Comparison of ENCODE assay signal across 36 cellular contexts in genomic region chr1:160177231-160177630, GRCh38. TPM values are rescaled to one million over a fixed set of nuclear protein-coding genes. Genes with fewer than 3 reads are reported as not detected.
DNase-seq lines count a peak whose midpoint lies in the region; ATAC-seq, FAIRE-seq and TF ChIP-seq lines count a peak whose summit lies in the region.
"Had no signal": no experiment of that assay in that cellular context is flagged by ENCODE, and none has a peak within 500 bp of the region (broad histone marks: within the 10 kb centered on the region; RNA-seq: fewer than 3 reads in every experiment).

No MANE protein-coding gene starts in this region.

- no peak overlapping the region for H3K18ac ChIP-seq in H1 (ENCODE audit: extremely low read depth, low read length)
- H3K18ac ChIP-seq in trophoblast cell (ENCODE audit: low read length), result no peak overlapping the region

- no peak for FAIRE-seq in H1 (lab: Jason Lieb, UNC)
- FAIRE-seq in HepG2 (lab: Jason Lieb, UNC), result no peak
- FAIRE-seq: GM19239 had no signal

- no peak for TF ChIP-seq RAD21 in H1 (IDR thresholded peaks at IDR 0.05 in 1 of 2, conservative IDR thresholded peaks at IDR 0.05 in 1 of 2; ENCODE audit: low read depth in 2 of 2, low read length in 2 of 2)
- TF ChIP-seq RAD21 in HepG2 (CRISPR knock-in tag; IDR thresholded peaks at IDR 0.05), result no peak

- H3K27ac ChIP-seq in HUES48 (ENCODE audit: low read depth, low read length) (peak overlapping the region; percentile 40), H1 (ENCODE audit: low read depth, low read length) (no peak overlapping the region), trophoblast cell (ENCODE audit: low read depth, low read length) (peak overlapping the region; percentile 73), HepG2 (ENCODE audit: extremely low read length, insufficient read depth, low read length) (no peak overlapping the region)
- H3K27ac ChIP-seq: prostate gland, upper lobe of left lung, VCaP had no signal

- H4K5ac ChIP-seq in H1 (ENCODE audit: insufficient read length, low read depth, low read length), result no peak overlapping the region

- no peak overlapping the region for H3K4me2 ChIP-seq in H1 (ENCODE audit: insufficient read depth in 1 of 2, low read depth in 2 of 2, low read length in 2 of 2)
- peak overlapping the region; percentile 37 for H3K4me2 ChIP-seq in trophoblast cell (ENCODE audit: low read length)
- H3K4me2 ChIP-seq in HepG2 (ENCODE audit: low read depth, low read length), result no peak overlapping the region

- H3K14ac ChIP-seq in H1 (ENCODE audit: insufficient read length), result no peak overlapping the region
- peak overlapping the region; percentile 9 for H3K14ac ChIP-seq in trophoblast cell (ENCODE audit: low read length)

- DNase-seq in GM12865 (ENCODE audit: low read depth) (peak; percentile 46), H1 (ENCODE audit: low read depth in 1 of 2, low spot score in 2 of 2) (no peak), trophoblast cell (peak; percentile 72 to 88), cerebellum (ENCODE audit: low spot score) (no peak), HepG2 (ENCODE audit: low spot score) (no peak), DMS 273 treated with DMSO at 0.1 percent for 48 hours (lab: John Stamatoyannopoulos, UW) (no peak), amniotic stem cell (lab: John Stamatoyannopoulos, UW) (no peak)
- DNase-seq: activated CD4-positive, alpha-beta T cell treated with anti-CD3 and anti-CD28 coated beads for 48 hours; activated gamma-delta T cell; activated naive CD8-positive, alpha-beta T cell treated with anti-CD3 and anti-CD28 coated beads, Interleukin-2, amount 10 ng/mL, durations not matched to agents 7 days and 5 days; activated T-cell treated with anti-CD3 and anti-CD28 coated beads, Interleukin-2, amount 50 U/mL, for 24 hours; DMS153; midbrain; naive thymus-derived CD4-positive, alpha-beta T cell; NCI-H1436; NCI-H2081; NCI-H2227 treated with DMSO at 0.1 percent for 48 hours; NCI-H526; nucleus accumbens; SIG-M5; stimulated activated CD4-positive, alpha-beta T cell treated with anti-CD3 and anti-CD28 coated beads, Interleukin-4, amount 100 ng/mL, for 1 hour; substantia nigra; upper lobe of left lung had no signal

- H4K91ac ChIP-seq in H1 (replicated peaks; ENCODE audit: insufficient read length, low read length) (no peak overlapping the region), trophoblast cell (ENCODE audit: low read depth, low read length) (peak overlapping the region; percentile 17)

- H3K36me3 ChIP-seq in HUES48 (ENCODE audit: control insufficient read depth, insufficient read depth, low read length) (no peaks in the 10 kb centered on the region), H1 (ENCODE audit: control insufficient read depth in 2 of 4, insufficient read depth in 4 of 4, low read length in 3 of 4) (no peaks in the 10 kb centered on the region), trophoblast cell (ENCODE audit: control insufficient read depth in 1 of 2, insufficient read depth in 2 of 2, low read length in 2 of 2) (peaks cover 0 to 2% of the 10 kb centered on the region in 2 experiments), HepG2 (replicated peaks in 1 of 2; ENCODE audit: control insufficient read depth in 1 of 2, insufficient read depth in 2 of 2, low read length in 2 of 2) (no peaks in the 10 kb centered on the region)
- H3K36me3 ChIP-seq: HAP-1, prostate gland, upper lobe of left lung had no signal

- H4K12ac ChIP-seq in trophoblast cell (ENCODE audit: low read depth, low read length), result no peak overlapping the region

- no peak overlapping the region for H2AK5ac ChIP-seq in H1 (ENCODE audit: low read depth, low read length)
- no peak overlapping the region for H2AK5ac ChIP-seq in trophoblast cell (ENCODE audit: low read length)

- H3K23ac ChIP-seq in H1 (ENCODE audit: insufficient read length) (no peak overlapping the region), trophoblast cell (ENCODE audit: low read length) (no peak overlapping the region)

- H3K4me3 ChIP-seq in GM12865 (ENCODE audit: low read depth, low read length) (peak overlapping the region; percentile 28; the same call in 1 of the 2 replicates), HUES48 (ENCODE audit: low read depth, low read length) (no peak overlapping the region), H1 (ENCODE audit: extremely low read depth in 1 of 4, insufficient read depth in 2 of 4, low read depth in 3 of 4, low read length in 4 of 4) (no peak overlapping the region), trophoblast cell (ENCODE audit: low read depth, low read length) (no peak overlapping the region), HepG2 (replicated peaks in 1 of 3; ENCODE audit: insufficient read depth in 1 of 3, low read depth in 2 of 3, low read length in 3 of 3) (no peak overlapping the region)
- H3K4me3 ChIP-seq: HAP-1, prostate gland, upper lobe of left lung had no signal

- H2BK120ac ChIP-seq in H1 (replicated peaks; ENCODE audit: low read depth, low read length), result no peak overlapping the region
- H2BK120ac ChIP-seq in trophoblast cell (ENCODE audit: insufficient read depth, low read length, poor library complexity), result peak overlapping the region; percentile 10

- H2BK12ac ChIP-seq in H1 (ENCODE audit: low read depth, low read length), result no peak overlapping the region
- no peak overlapping the region for H2BK12ac ChIP-seq in trophoblast cell (ENCODE audit: low read length)

- H4K8ac ChIP-seq in H1 (ENCODE audit: extremely low read depth, insufficient read depth, low read length) (no peak overlapping the region), trophoblast cell (ENCODE audit: low read depth, low read length) (peak overlapping the region; percentile 25)

- no peaks in the 10 kb centered on the region; the same call in 1 of the 2 replicates for H3K23me2 ChIP-seq in H1 (ENCODE audit: low read depth, low read length)

- TF ChIP-seq POLR2A in H1 (IDR thresholded peaks at IDR 0.05; ENCODE audit: control extremely low read depth in 1 of 2, low read depth in 2 of 2, low read length in 2 of 2), result no peak
- no peak for TF ChIP-seq POLR2A in HepG2 (IDR thresholded peaks at IDR 0.05; ENCODE audit: insufficient read depth in 1 of 2, low read depth in 2 of 2, low read length in 2 of 2)

- CTCF ChIA-PET in H1 (lab: Charles Lee; ENCODE audit: partially characterized antibody) (interaction anchor here (0.8 to 1.1 kb wide), 4 partner anchors 9 to 43 kb away, joined by 3 to 6 read pairs (median 4); no protein-coding TSS in a partner anchor), HepG2 (lab: Yijun Ruan, JAX; ENCODE audit: low intra/inter-chr PET ratio, low total read pairs) (no interaction called here)

- no peak overlapping the region for H3K56ac ChIP-seq in H1 (replicated peaks; ENCODE audit: insufficient read length, low read depth, low read length)

- WGBS in H1 (ENCODE audit: extremely low coverage in 1 of 2, insufficient coverage in 1 of 2, insufficient read length in 1 of 2, insufficient replicate concordance in 2 of 2, low coverage in 1 of 2, low lambda C conversion rate in 2 of 2, missing lambda C conversion rate in 1 of 2), 2 experiments, result 93% methylated on average over 2 of the region's 2 CpGs; no CpG with 5 or more reads in 1 of the 2 experiments
- WGBS in trophoblast cell (ENCODE audit: extremely low coverage, insufficient coverage, insufficient read length), result no CpG with 5 or more reads among the region's 2 CpGs
- 73% methylated on average over 2 of the region's 2 CpGs for WGBS in HepG2 (ENCODE audit: low lambda C conversion rate)

- peaks cover 13% of the 10 kb centered on the region for H3K4me1 ChIP-seq in HUES48 (ENCODE audit: control insufficient read depth, insufficient read depth, low read length)
- peaks cover 0 to 11% (median 3%) of the 10 kb centered on the region in 4 experiments; a peak in 6 of 7 replicates for H3K4me1 ChIP-seq in H1 (replicated peaks in 1 of 4; ENCODE audit: control insufficient read depth in 3 of 4, insufficient read depth in 4 of 4, low read length in 3 of 4)
- peaks cover 14 to 17% of the 10 kb centered on the region in 2 experiments for H3K4me1 ChIP-seq in trophoblast cell (ENCODE audit: control insufficient read depth in 1 of 2, insufficient read depth in 2 of 2, low read length in 2 of 2)
- H3K4me1 ChIP-seq in HepG2 (ENCODE audit: insufficient read depth, low read length), result peaks cover 15% of the 10 kb centered on the region; the same call in 1 of the 2 replicates
- H3K4me1 ChIP-seq: HAP-1, prostate gland, upper lobe of left lung had no signal

- no peaks in the 10 kb centered on the region for H4K20me1 ChIP-seq in H1 (replicated peaks in 1 of 2; ENCODE audit: control insufficient read depth in 1 of 2, insufficient read depth in 2 of 2, low read length in 2 of 2)
- H4K20me1 ChIP-seq in HepG2 (ENCODE audit: insufficient read depth, low read length), result no peaks in the 10 kb centered on the region

- BruUV-seq in HepG2 (replicated peaks; lab: Mats Ljungman, UMichigan), result no TSS peak

- no peak overlapping the region for H2BK20ac ChIP-seq in H1 (ENCODE audit: low read length)

- H3K4ac ChIP-seq in H1 (replicated peaks; ENCODE audit: insufficient read length, low read depth, low read length), result no peak overlapping the region
- no peak overlapping the region for H3K4ac ChIP-seq in trophoblast cell (ENCODE audit: low read depth, low read length)

- H3K79me2 ChIP-seq in H1 (ENCODE audit: control insufficient read depth in 1 of 2, insufficient read depth in 2 of 2, low read length in 2 of 2) (no peaks in the 10 kb centered on the region), trophoblast cell (ENCODE audit: control insufficient read depth, insufficient read depth, low read length, poor library complexity) (no peaks in the 10 kb centered on the region), HepG2 (ENCODE audit: insufficient read depth, low read length) (no peaks in the 10 kb centered on the region)

- no peak overlapping the region for H2BK15ac ChIP-seq in H1 (ENCODE audit: low read length)

- in situ Hi-C loops in HepG2 (cut with HindIII; ENCODE audit: extremely low pct_ligation_motif_present, low pct_unique_long_range_greater_than_20kb), result no loop called here

- peaks cover 11% of the 10 kb centered on the region; the same call in 1 of the 2 replicates for H3K27me3 ChIP-seq in HUES48 (ENCODE audit: control insufficient read depth, insufficient read depth, low read length)
- H3K27me3 ChIP-seq in H1 (replicated peaks in 1 of 4; ENCODE audit: control insufficient read depth in 3 of 4, extremely low read depth in 1 of 4, insufficient read depth in 3 of 4, low read length in 3 of 4), result peaks cover 0 to 2% (median 0%) of the 10 kb centered on the region in 4 experiments; a peak in 1 of 7 replicates
- H3K27me3 ChIP-seq in trophoblast cell (ENCODE audit: insufficient read depth, low read length), result no peaks in the 10 kb centered on the region
- H3K27me3 ChIP-seq in HepG2 (ENCODE audit: control insufficient read depth in 1 of 2, insufficient read depth in 2 of 2, low read length in 2 of 2), result peaks cover 4 to 31% of the 10 kb centered on the region in 2 experiments; a peak in 4 of 5 replicates
- H3K27me3 ChIP-seq: upper lobe of left lung had no signal

- peak overlapping the region; percentile 70 for H2AFZ ChIP-seq in H1 (ENCODE audit: low read length)
- peak overlapping the region; percentile 9 for H2AFZ ChIP-seq in trophoblast cell (ENCODE audit: insufficient read depth, low read length, poor library complexity)
- H2AFZ ChIP-seq in HepG2 (ENCODE audit: low read length), result no peak overlapping the region

- TF ChIP-seq EP300 in H1 (IDR thresholded peaks at IDR 0.05; ENCODE audit: borderline replicate concordance in 1 of 2, low read depth in 2 of 2, low read length in 2 of 2) (no peak), HepG2 (IDR thresholded peaks at IDR 0.05; ENCODE audit: low read depth in 2 of 2, low read length in 2 of 2) (no peak), HepG2 (CRISPR knock-in tag; IDR thresholded peaks at IDR 0.05; ENCODE audit: borderline replicate concordance) (no peak)

- TF ChIP-seq CTCF in GM12865 (IDR thresholded peaks at IDR 0.05; ENCODE audit: insufficient read depth, low read depth, low read length, missing control alignments), result no peak
- TF ChIP-seq CTCF in H1 (IDR thresholded peaks at IDR 0.05; ENCODE audit: control extremely low read depth in 1 of 3, insufficient read depth in 1 of 3, low read depth in 1 of 3, low read length in 3 of 3), result no peak
- TF ChIP-seq CTCF in HepG2 (CRISPR knock-in tag; IDR thresholded peaks at IDR 0.05), result no peak

- H3K9me3 ChIP-seq in HUES48 (ENCODE audit: control insufficient read depth, insufficient read depth, low read length) (no peaks in the 10 kb centered on the region), H1 (ENCODE audit: insufficient read depth in 2 of 2, low read depth in 1 of 2, low read length in 1 of 2) (no peaks in the 10 kb centered on the region), trophoblast cell (ENCODE audit: insufficient read depth, low read depth, low read length) (no peaks in the 10 kb centered on the region), HepG2 (ENCODE audit: low read length) (no peaks in the 10 kb centered on the region)
- H3K9me3 ChIP-seq: HAP-1, prostate gland, upper lobe of left lung had no signal

- no peak overlapping the region for H3K9ac ChIP-seq in HUES48 (ENCODE audit: low read depth, low read length)
- H3K9ac ChIP-seq in H1 (replicated peaks in 1 of 4; ENCODE audit: extremely low read depth in 1 of 4, low read depth in 3 of 4, low read length in 3 of 4), result no peak overlapping the region
- no peak overlapping the region for H3K9ac ChIP-seq in trophoblast cell (ENCODE audit: low read length)
- H3K9ac ChIP-seq in HepG2 (ENCODE audit: insufficient read depth, low read depth, low read length), result no peak overlapping the region

- POLR2A ChIA-PET in H1 (lab: Charles Lee; ENCODE audit: partially characterized antibody), result interaction anchor here (0.9 to 1.6 kb wide), 3 partner anchors 15 to 29 kb away, joined by 3 read pairs; no protein-coding TSS in a partner anchor
- POLR2A ChIA-PET in HepG2 (lab: Yijun Ruan, JAX), result no interaction called here

- H2BK5ac ChIP-seq in H1 (ENCODE audit: low read depth, low read length) (peak overlapping the region; percentile 21; the same call in 1 of the 2 replicates), trophoblast cell (ENCODE audit: low read depth, low read length, poor library complexity) (peak overlapping the region; percentile 28)

- intact Hi-C loops in HepG2 (cut with micrococcal nuclease; ENCODE audit: unreplicated experiment), result no loop called here

- no peak for ATAC-seq in HepG2
- ATAC-seq: naive thymus-derived CD4-positive, alpha-beta T cell; Panc1; sciatic nerve had no signal

- H3K79me1 ChIP-seq in H1 (ENCODE audit: low read depth, low read length) (no peaks in the 10 kb centered on the region), trophoblast cell (ENCODE audit: low read length) (peaks cover 13% of the 10 kb centered on the region)

RNA-seq across cellular contexts. Expression of gene CASQ1, which starts 13.1 kb away (rescaled TPM):
- 0.80 and 1.1 TPM in 2 replicates for total RNA-seq in H1 (2021; fragmentation: NEBNext Ultra II Directional; extraction: Animal tissue kit (Norgen Biotek cat#: 25700))
- polyA plus RNA-seq in H1 (2011; rRNA removed) (1.3 and 1.4 TPM in 2 replicates), HepG2 (2011; rRNA removed) (0.09 TPM in 2 replicates)
- polyA plus RNA-seq in H1 (2011; cell fraction: cytosol; rRNA removed), result 1.5 TPM
- 1.4 TPM for polyA plus RNA-seq in H1 (2011; cell fraction: nucleus; rRNA removed)
- 0.72 to 1.6 TPM (median 1.0 TPM) in 4 replicates for polyA plus RNA-seq in H1 (2012, experiment 1 of 2)
- 0.66 TPM for polyA plus RNA-seq in H1 (2012, experiment 2 of 2)
- 1.4 TPM for polyA plus RNA-seq in H1 (2013, experiment 1 of 2)
- polyA plus RNA-seq in H1 (2013, experiment 2 of 2), result 1.7 TPM
- 0.41 and 1.4 TPM in 2 replicates for polyA minus RNA-seq in H1 (2011; rRNA and poly(A)+ RNA removed)
- 0.59 TPM for polyA minus RNA-seq in H1 (2011; cell fraction: cytosol; rRNA and poly(A)+ RNA removed)
- polyA minus RNA-seq in H1 (2011; cell fraction: nucleus; rRNA and poly(A)+ RNA removed), result not detected
- polyA plus RNA-seq in trophoblast cell (2013), result 5.0 and 5.6 TPM in 2 replicates
- total RNA-seq in cerebellum (1.3 TPM), HepG2 (2016; rRNA removed; fragmentation: Illumina TruSeq; extraction: Trizol) (0.20 TPM in 2 replicates)
- not detected in 2 replicates for total RNA-seq in HepG2 (2016; cell fraction: cytosol; rRNA removed; fragmentation: Illumina TruSeq; extraction: Trizol; ENCODE audit: low read depth)
- total RNA-seq in HepG2 (2016; cell fraction: insoluble cytoplasmic fraction; rRNA removed; fragmentation: Illumina TruSeq; extraction: Trizol), result 0.06 TPM in 1 of 2 replicates, not detected in the other
- 0.19 TPM in 1 of 2 replicates, not detected in the other for total RNA-seq in HepG2 (2016; cell fraction: membrane; rRNA removed; fragmentation: Illumina TruSeq; extraction: Trizol)
- not detected in 2 replicates for total RNA-seq in HepG2 (2016; cell fraction: nucleus; rRNA removed; fragmentation: Illumina TruSeq; extraction: Trizol)
- 0.05 TPM in 1 of 2 replicates, not detected in the other for polyA plus RNA-seq in HepG2 (2011; cell fraction: cytosol; rRNA removed)
- polyA plus RNA-seq in HepG2 (2011; cell fraction: nucleus; rRNA removed), result not detected in 2 replicates
- 0.12 TPM in 1 of 2 replicates, not detected in the other for polyA plus RNA-seq in HepG2 (2012)
- polyA plus RNA-seq in HepG2 (2016; cell fraction: cytosol; fragmentation: Illumina TruSeq; extraction: Trizol; ENCODE audit: low read depth), result 0.09 and 0.17 TPM in 2 replicates
- polyA plus RNA-seq in HepG2 (2016; cell fraction: insoluble cytoplasmic fraction; fragmentation: Illumina TruSeq; extraction: Trizol; ENCODE audit: low read depth), result 0.30 and 0.41 TPM in 2 replicates
- polyA plus RNA-seq in HepG2 (2016; cell fraction: membrane; fragmentation: Illumina TruSeq; extraction: Trizol; ENCODE audit: low read depth), result 0.21 and 0.30 TPM in 2 replicates
- not detected in 2 replicates for polyA plus RNA-seq in HepG2 (2016; cell fraction: nucleus; fragmentation: Illumina TruSeq; extraction: Trizol; ENCODE audit: insufficient read depth, low read depth)
- not detected in 2 replicates for polyA minus RNA-seq in HepG2 (2011; rRNA and poly(A)+ RNA removed; ENCODE audit: low replicate concordance)
- polyA minus RNA-seq in HepG2 (2011; cell fraction: cytosol; rRNA and poly(A)+ RNA removed), result not detected in 2 replicates
- polyA minus RNA-seq in HepG2 (2011; cell fraction: nucleus; rRNA and poly(A)+ RNA removed), result not detected in 2 replicates
- total RNA-seq: activated CD8-positive, alpha-beta memory T cell treated with anti-CD3 and anti-CD28 coated beads for 36 hours; activated naive CD8-positive, alpha-beta T cell treated with anti-CD3 and anti-CD28 coated beads, Interleukin-2, amount 10 ng/mL, durations not matched to agents 7 days and 5 days; fibroblast of villous mesenchyme; kidney epithelial cell; LHCN-M2; liver had no signal
- polyA plus RNA-seq: liver; naive thymus-derived CD4-positive, alpha-beta T cell had no signal

RNA-seq across cellular contexts. Expression of gene ATP1A4, which starts 25.8 kb away (rescaled TPM):
- total RNA-seq in H1 (2021; fragmentation: NEBNext Ultra II Directional; extraction: Animal tissue kit (Norgen Biotek cat#: 25700)), result 0.57 and 0.61 TPM in 2 replicates
- polyA plus RNA-seq in H1 (2011; rRNA removed) (0.48 and 0.80 TPM in 2 replicates), HepG2 (2011; rRNA removed) (not detected in 2 replicates)
- polyA plus RNA-seq in H1 (2011; cell fraction: cytosol; rRNA removed), result 0.62 TPM
- polyA plus RNA-seq in H1 (2011; cell fraction: nucleus; rRNA removed), result 1.1 TPM
- 0.39 to 0.72 TPM (median 0.42 TPM) in 4 replicates for polyA plus RNA-seq in H1 (2012, experiment 1 of 2)
- polyA plus RNA-seq in H1 (2012, experiment 2 of 2), result 0.09 TPM
- polyA plus RNA-seq in H1 (2013, experiment 1 of 2), result 0.51 TPM
- 0.53 TPM for polyA plus RNA-seq in H1 (2013, experiment 2 of 2)
- polyA minus RNA-seq in H1 (2011; rRNA and poly(A)+ RNA removed), result 0.44 and 0.63 TPM in 2 replicates
- 0.66 TPM for polyA minus RNA-seq in H1 (2011; cell fraction: cytosol; rRNA and poly(A)+ RNA removed)
- 0.40 TPM for polyA minus RNA-seq in H1 (2011; cell fraction: nucleus; rRNA and poly(A)+ RNA removed)
- polyA plus RNA-seq in trophoblast cell (2013), result 27.2 and 30.9 TPM in 2 replicates
- total RNA-seq in cerebellum (0.64 TPM), HepG2 (2016; rRNA removed; fragmentation: Illumina TruSeq; extraction: Trizol) (not detected in 2 replicates)
- not detected in 2 replicates for total RNA-seq in HepG2 (2016; cell fraction: cytosol; rRNA removed; fragmentation: Illumina TruSeq; extraction: Trizol; ENCODE audit: low read depth)
- not detected in 2 replicates for total RNA-seq in HepG2 (2016; cell fraction: insoluble cytoplasmic fraction; rRNA removed; fragmentation: Illumina TruSeq; extraction: Trizol)
- total RNA-seq in HepG2 (2016; cell fraction: membrane; rRNA removed; fragmentation: Illumina TruSeq; extraction: Trizol), result not detected in 2 replicates
- total RNA-seq in HepG2 (2016; cell fraction: nucleus; rRNA removed; fragmentation: Illumina TruSeq; extraction: Trizol), result not detected in 2 replicates
- not detected in 2 replicates for polyA plus RNA-seq in HepG2 (2011; cell fraction: cytosol; rRNA removed)
- not detected in 2 replicates for polyA plus RNA-seq in HepG2 (2011; cell fraction: nucleus; rRNA removed)
- not detected in 2 replicates for polyA plus RNA-seq in HepG2 (2012)
- polyA plus RNA-seq in HepG2 (2016; cell fraction: cytosol; fragmentation: Illumina TruSeq; extraction: Trizol; ENCODE audit: low read depth), result not detected in 2 replicates
- not detected in 2 replicates for polyA plus RNA-seq in HepG2 (2016; cell fraction: insoluble cytoplasmic fraction; fragmentation: Illumina TruSeq; extraction: Trizol; ENCODE audit: low read depth)
- not detected in 2 replicates for polyA plus RNA-seq in HepG2 (2016; cell fraction: membrane; fragmentation: Illumina TruSeq; extraction: Trizol; ENCODE audit: low read depth)
- polyA plus RNA-seq in HepG2 (2016; cell fraction: nucleus; fragmentation: Illumina TruSeq; extraction: Trizol; ENCODE audit: insufficient read depth, low read depth), result not detected in 2 replicates
- polyA minus RNA-seq in HepG2 (2011; rRNA and poly(A)+ RNA removed; ENCODE audit: low replicate concordance), result not detected in 2 replicates
- not detected in 2 replicates for polyA minus RNA-seq in HepG2 (2011; cell fraction: cytosol; rRNA and poly(A)+ RNA removed)
- polyA minus RNA-seq in HepG2 (2011; cell fraction: nucleus; rRNA and poly(A)+ RNA removed), result not detected in 2 replicates
- total RNA-seq: activated CD8-positive, alpha-beta memory T cell treated with anti-CD3 and anti-CD28 coated beads for 36 hours; activated naive CD8-positive, alpha-beta T cell treated with anti-CD3 and anti-CD28 coated beads, Interleukin-2, amount 10 ng/mL, durations not matched to agents 7 days and 5 days; fibroblast of villous mesenchyme; kidney epithelial cell; LHCN-M2; liver had no signal
- polyA plus RNA-seq: BJ; liver; naive thymus-derived CD4-positive, alpha-beta T cell had no signal

RNA-seq across cellular contexts. Expression of gene PEA15, which starts 28.0 kb away (rescaled TPM):
- total RNA-seq in H1 (2021; fragmentation: NEBNext Ultra II Directional; extraction: Animal tissue kit (Norgen Biotek cat#: 25700)), result 75.1 and 78.8 TPM in 2 replicates
- polyA plus RNA-seq in H1 (2011; rRNA removed) (68.2 and 71.3 TPM in 2 replicates), HepG2 (2011; rRNA removed) (35.2 and 40.4 TPM in 2 replicates)
- polyA plus RNA-seq in H1 (2011; cell fraction: cytosol; rRNA removed), result 97.2 TPM
- polyA plus RNA-seq in H1 (2011; cell fraction: nucleus; rRNA removed), result 65.2 TPM
- polyA plus RNA-seq in H1 (2012, experiment 1 of 2), result 56.1 to 71.9 TPM (median 69.0 TPM) in 4 replicates
- 67.9 TPM for polyA plus RNA-seq in H1 (2012, experiment 2 of 2)
- 109 TPM for polyA plus RNA-seq in H1 (2013, experiment 1 of 2)
- 115 TPM for polyA plus RNA-seq in H1 (2013, experiment 2 of 2)
- polyA minus RNA-seq in H1 (2011; rRNA and poly(A)+ RNA removed), result 77.4 and 108 TPM in 2 replicates
- 29.1 TPM for polyA minus RNA-seq in H1 (2011; cell fraction: cytosol; rRNA and poly(A)+ RNA removed)
- polyA minus RNA-seq in H1 (2011; cell fraction: nucleus; rRNA and poly(A)+ RNA removed), result 35.7 TPM
- 244 and 246 TPM in 2 replicates for polyA plus RNA-seq in trophoblast cell (2013)
- total RNA-seq in cerebellum (125 TPM), HepG2 (2016; rRNA removed; fragmentation: Illumina TruSeq; extraction: Trizol) (12.1 and 15.8 TPM in 2 replicates)
- total RNA-seq in HepG2 (2016; cell fraction: cytosol; rRNA removed; fragmentation: Illumina TruSeq; extraction: Trizol; ENCODE audit: low read depth), result 5.3 and 6.2 TPM in 2 replicates
- total RNA-seq in HepG2 (2016; cell fraction: insoluble cytoplasmic fraction; rRNA removed; fragmentation: Illumina TruSeq; extraction: Trizol), result 13.1 and 13.5 TPM in 2 replicates
- total RNA-seq in HepG2 (2016; cell fraction: membrane; rRNA removed; fragmentation: Illumina TruSeq; extraction: Trizol), result 19.6 and 23.0 TPM in 2 replicates
- total RNA-seq in HepG2 (2016; cell fraction: nucleus; rRNA removed; fragmentation: Illumina TruSeq; extraction: Trizol), result 6.0 and 6.1 TPM in 2 replicates
- polyA plus RNA-seq in HepG2 (2011; cell fraction: cytosol; rRNA removed), result 28.3 and 34.3 TPM in 2 replicates
- 14.9 and 20.5 TPM in 2 replicates for polyA plus RNA-seq in HepG2 (2011; cell fraction: nucleus; rRNA removed)
- polyA plus RNA-seq in HepG2 (2012), result 13.8 and 25.9 TPM in 2 replicates
- polyA plus RNA-seq in HepG2 (2016; cell fraction: cytosol; fragmentation: Illumina TruSeq; extraction: Trizol; ENCODE audit: low read depth), result 23.0 and 24.9 TPM in 2 replicates
- polyA plus RNA-seq in HepG2 (2016; cell fraction: insoluble cytoplasmic fraction; fragmentation: Illumina TruSeq; extraction: Trizol; ENCODE audit: low read depth), result 40.5 and 45.7 TPM in 2 replicates
- polyA plus RNA-seq in HepG2 (2016; cell fraction: membrane; fragmentation: Illumina TruSeq; extraction: Trizol; ENCODE audit: low read depth), result 43.4 and 51.8 TPM in 2 replicates
- polyA plus RNA-seq in HepG2 (2016; cell fraction: nucleus; fragmentation: Illumina TruSeq; extraction: Trizol; ENCODE audit: insufficient read depth, low read depth), result 23.2 and 27.2 TPM in 2 replicates
- 14.7 and 92.5 TPM in 2 replicates for polyA minus RNA-seq in HepG2 (2011; rRNA and poly(A)+ RNA removed; ENCODE audit: low replicate concordance)
- polyA minus RNA-seq in HepG2 (2011; cell fraction: cytosol; rRNA and poly(A)+ RNA removed), result 11.5 TPM in 2 replicates
- 3.0 and 7.3 TPM in 2 replicates for polyA minus RNA-seq in HepG2 (2011; cell fraction: nucleus; rRNA and poly(A)+ RNA removed)

Comparison
In these comparisons a context has a peak if more than half of its experiments do, and no peak if none do; other contexts are left out.
1. DNase-seq: peak in GM12865 (single experiment) and trophoblast cell (2 of 2); none in H1 (0 of 2), cerebellum (single experiment), HepG2 (single experiment), DMS 273 treated with DMSO at 0.1 percent for 48 hours (single experiment) and amniotic stem cell (single experiment).
2. H3K27ac ChIP-seq: peak in HUES48 (single experiment) and trophoblast cell (single experiment); none in H1 (single experiment) and HepG2 (single experiment).